ENCODE assay signal across 1 cellular context in the genomic region with DNA sequence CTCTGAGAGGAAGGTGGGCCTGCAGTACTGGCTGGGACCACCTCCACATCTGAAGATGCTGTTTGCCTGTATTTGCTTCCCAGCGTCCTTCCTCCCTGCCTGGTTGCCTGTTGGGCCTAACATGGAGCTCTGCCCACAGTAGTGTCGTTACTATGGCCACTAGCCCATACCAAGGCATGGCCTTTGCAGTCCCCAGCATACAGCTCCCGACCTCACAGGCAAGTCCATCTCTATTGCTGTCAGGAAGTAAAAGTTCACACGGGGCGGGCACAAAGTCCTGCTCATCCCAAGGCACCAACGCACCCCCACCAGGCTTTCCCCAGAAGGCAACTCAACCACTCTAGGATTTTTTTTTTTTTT.
TF ChIP-seq lines count a peak whose summit lies in the region.

No MANE protein-coding gene starts in this region.

TF ChIP-seq in SK-N-SH treated with all-trans-retinoic acid at 6 μM for 48 hours, 23 proteins besides CTCF, POLR2A, EP300 and RAD21 (continued from another document):
- TF ChIP-seq, protein P1, sequence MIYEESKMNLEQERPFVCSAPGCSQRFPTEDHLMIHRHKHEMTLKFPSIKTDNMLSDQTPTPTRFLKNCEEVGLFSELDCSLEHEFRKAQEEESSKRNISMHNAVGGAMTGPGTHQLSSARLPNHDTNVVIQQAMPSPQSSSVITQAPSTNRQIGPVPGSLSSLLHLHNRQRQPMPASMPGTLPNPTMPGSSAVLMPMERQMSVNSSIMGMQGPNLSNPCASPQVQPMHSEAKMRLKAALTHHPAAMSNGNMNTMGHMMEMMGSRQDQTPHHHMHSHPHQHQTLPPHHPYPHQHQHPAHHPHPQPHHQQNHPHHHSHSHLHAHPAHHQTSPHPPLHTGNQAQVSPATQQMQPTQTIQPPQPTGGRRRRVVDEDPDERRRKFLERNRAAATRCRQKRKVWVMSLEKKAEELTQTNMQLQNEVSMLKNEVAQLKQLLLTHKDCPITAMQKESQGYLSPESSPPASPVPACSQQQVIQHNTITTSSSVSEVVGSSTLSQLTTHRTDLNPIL (CRISPR knock-in tag; IDR thresholded peaks at IDR 0.05; ENCODE audit: low read depth), result no peak
- no peak for TF ChIP-seq ZFP30 (CRISPR knock-in tag; IDR thresholded peaks at IDR 0.05)
- TF ChIP-seq, protein P2, sequence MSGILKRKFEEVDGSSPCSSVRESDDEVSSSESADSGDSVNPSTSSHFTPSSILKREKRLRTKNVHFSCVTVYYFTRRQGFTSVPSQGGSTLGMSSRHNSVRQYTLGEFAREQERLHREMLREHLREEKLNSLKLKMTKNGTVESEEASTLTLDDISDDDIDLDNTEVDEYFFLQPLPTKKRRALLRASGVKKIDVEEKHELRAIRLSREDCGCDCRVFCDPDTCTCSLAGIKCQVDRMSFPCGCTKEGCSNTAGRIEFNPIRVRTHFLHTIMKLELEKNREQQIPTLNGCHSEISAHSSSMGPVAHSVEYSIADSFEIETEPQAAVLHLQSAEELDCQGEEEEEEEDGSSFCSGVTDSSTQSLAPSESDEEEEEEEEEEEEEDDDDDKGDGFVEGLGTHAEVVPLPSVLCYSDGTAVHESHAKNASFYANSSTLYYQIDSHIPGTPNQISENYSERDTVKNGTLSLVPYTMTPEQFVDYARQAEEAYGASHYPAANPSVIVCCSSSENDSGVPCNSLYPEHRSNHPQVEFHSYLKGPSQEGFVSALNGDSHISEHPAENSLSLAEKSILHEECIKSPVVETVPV (CRISPR knock-in tag; IDR thresholded peaks at IDR 0.05), result no peak
- no peak for TF ChIP-seq ZNF70 (CRISPR knock-in tag; IDR thresholded peaks at IDR 0.05)
- TF ChIP-seq, protein P3, sequence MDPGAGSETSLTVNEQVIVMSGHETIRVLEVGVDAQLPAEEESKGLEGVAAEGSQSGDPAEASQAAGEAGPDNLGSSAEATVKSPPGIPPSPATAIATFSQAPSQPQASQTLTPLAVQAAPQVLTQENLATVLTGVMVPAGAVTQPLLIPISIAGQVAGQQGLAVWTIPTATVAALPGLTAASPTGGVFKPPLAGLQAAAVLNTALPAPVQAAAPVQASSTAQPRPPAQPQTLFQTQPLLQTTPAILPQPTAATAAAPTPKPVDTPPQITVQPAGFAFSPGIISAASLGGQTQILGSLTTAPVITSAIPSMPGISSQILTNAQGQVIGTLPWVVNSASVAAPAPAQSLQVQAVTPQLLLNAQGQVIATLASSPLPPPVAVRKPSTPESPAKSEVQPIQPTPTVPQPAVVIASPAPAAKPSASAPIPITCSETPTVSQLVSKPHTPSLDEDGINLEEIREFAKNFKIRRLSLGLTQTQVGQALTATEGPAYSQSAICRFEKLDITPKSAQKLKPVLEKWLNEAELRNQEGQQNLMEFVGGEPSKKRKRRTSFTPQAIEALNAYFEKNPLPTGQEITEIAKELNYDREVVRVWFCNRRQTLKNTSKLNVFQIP (CRISPR knock-in tag; IDR thresholded peaks at IDR 0.05; ENCODE audit: borderline replicate concordance, low read depth), result no peak
- TF ChIP-seq ZNF565 (CRISPR knock-in tag; conservative IDR thresholded peaks at IDR 0.05; ENCODE audit: low read depth), result no peak
TF ChIP-seq in SK-N-SH treated with all-trans-retinoic acid at 6 μM for 48 hours: peak in this region for 0.
